8 cellular contexts compared by ENCODE assay signal in genomic region chr18:12307251-12307736, GRCh38. TPM values are rescaled to one million over a fixed set of nuclear protein-coding genes. Genes with fewer than 3 reads are reported as not detected.
DNase-seq lines count a peak whose midpoint lies in the region; ATAC-seq and TF ChIP-seq lines count a peak whose summit lies in the region.

No MANE protein-coding gene starts in this region.

- in situ Hi-C loops in brain microvascular endothelial cell (cut with HindIII; ENCODE audit: low pct_ligation_motif_present, low sequenced_read_pairs) = no loop called here

- H3K9me3 ChIP-seq in smooth muscle cell (replicated peaks; ENCODE audit: low read depth) (peaks cover 9% of the 10 kb centered on the region), Karpas-422 (ENCODE audit: low read length) (peaks cover 7% of the 10 kb centered on the region)

- H3K79me2 ChIP-seq in smooth muscle cell (ENCODE audit: low read depth) = peaks cover 48% of the 10 kb centered on the region
- no peaks in the 10 kb centered on the region for H3K79me2 ChIP-seq in Karpas-422 (ENCODE audit: low read length)

- H3K27me3 Mint-ChIP-seq in immature natural killer cell (ENCODE audit: low read depth in 3 of 3) = peaks cover 15 to 32% (median 23%) of the 10 kb centered on the region in 3 donors

- peaks cover 10 to 16% of the 10 kb centered on the region in 2 donors for H3K4me1 Mint-ChIP-seq in immature natural killer cell

- peak; percentile 21 for ATAC-seq in GM18502 (IDR thresholded peaks at IDR 0.05; ENCODE audit: poor library complexity, unreplicated experiment)
- ATAC-seq in GM21528 (IDR thresholded peaks at IDR 0.05; ENCODE audit: low FRiP score, unreplicated experiment) = no peak

- peak overlapping the region; percentile 84 for H3K4me2 ChIP-seq in smooth muscle cell
- H3K4me2 ChIP-seq in Karpas-422 (ENCODE audit: low read depth, low read length, poor library complexity, severe bottlenecking) = no peak overlapping the region

- H3K4me3 ChIP-seq in brain microvascular endothelial cell (ENCODE audit: low read depth, low read length) = peak overlapping the region; percentile 87
- H3K4me3 ChIP-seq in smooth muscle cell = peak overlapping the region; percentile 96
- no peak overlapping the region for H3K4me3 ChIP-seq in Karpas-422 (ENCODE audit: low read length)

- H3K9me2 ChIP-seq in Karpas-422 (replicated peaks; ENCODE audit: insufficient read depth, low read length) = no peaks in the 10 kb centered on the region

- no peak overlapping the region for H3K27ac Mint-ChIP-seq in immature natural killer cell

- peak overlapping the region; percentile 55 to 71 (median 60) for H3K4me3 Mint-ChIP-seq in immature natural killer cell

- H2AFZ ChIP-seq in smooth muscle cell (ENCODE audit: low read depth) (peak overlapping the region; percentile 5), Karpas-422 (ENCODE audit: low read length) (no peak overlapping the region)

- H3K27me3 ChIP-seq in brain microvascular endothelial cell (replicated peaks) = no peaks in the 10 kb centered on the region
- H3K27me3 ChIP-seq in smooth muscle cell (ENCODE audit: low read depth) = no peaks in the 10 kb centered on the region
- H3K27me3 ChIP-seq in Karpas-422 (ENCODE audit: low read length) = no peaks in the 10 kb centered on the region

- WGBS in smooth muscle cell (ENCODE audit: low lambda C conversion rate) = 2% methylated on average over 30 of the region's 30 CpGs

- H3F3A ChIP-seq in smooth muscle cell (ENCODE audit: low read depth) = peaks cover 11% of the 10 kb centered on the region

- H4K20me1 ChIP-seq in smooth muscle cell (ENCODE audit: low read depth) (peaks cover 37% of the 10 kb centered on the region), Karpas-422 (ENCODE audit: insufficient read depth, low read depth, low read length) (no peaks in the 10 kb centered on the region)

- H3K27ac ChIP-seq in brain microvascular endothelial cell (peak overlapping the region; percentile 99), smooth muscle cell (ENCODE audit: low read depth) (peak overlapping the region; percentile 86), Karpas-422 (ENCODE audit: low read length) (no peak overlapping the region)

- H3K36me3 ChIP-seq in brain microvascular endothelial cell (replicated peaks) (peaks cover 40% of the 10 kb centered on the region), smooth muscle cell (ENCODE audit: low read depth) (peaks cover 20% of the 10 kb centered on the region), Karpas-422 (ENCODE audit: insufficient read depth, low read length) (no peaks in the 10 kb centered on the region)

- H3K4me1 ChIP-seq in smooth muscle cell (ENCODE audit: low read depth) (peaks cover 21% of the 10 kb centered on the region), Karpas-422 (ENCODE audit: low read length) (no peaks in the 10 kb centered on the region)

- peaks cover 4 to 11% (median 9%) of the 10 kb centered on the region in 3 donors for H3K36me3 Mint-ChIP-seq in immature natural killer cell

- peaks cover 0 to 12% (median 10%) of the 10 kb centered on the region in 6 donors for H3K9me3 Mint-ChIP-seq in immature natural killer cell

- peak; percentile 71 for DNase-seq in HuH-7 (ENCODE audit: low spot score)
- DNase-seq in brain microvascular endothelial cell = peak; percentile 60
- no peak for DNase-seq in immature natural killer cell
- DNase-seq in smooth muscle cell (lab: John Stamatoyannopoulos, UW; ENCODE audit: unreplicated experiment) = peak; percentile 50
- no peak for DNase-seq in Karpas-422
- DNase-seq in NCI-H2171 (lab: John Stamatoyannopoulos, UW) = no peak

- TF ChIP-seq CTCF in brain microvascular endothelial cell (IDR thresholded peaks at IDR 0.05; ENCODE audit: low read depth, low read length, missing control alignments) (peak; percentile 42), smooth muscle cell (IDR thresholded peaks at IDR 0.05; ENCODE audit: borderline replicate concordance, insufficient read depth, poor library complexity, severe bottlenecking) (no peak)

- H3K9ac ChIP-seq in smooth muscle cell (ENCODE audit: low read depth) = peak overlapping the region; percentile 88
- no peak overlapping the region for H3K9ac ChIP-seq in Karpas-422 (ENCODE audit: low read length)

RNA-seq across cellular contexts. Expression of gene TUBB6, which starts 0.7 kb away (rescaled TPM):
- 1 to 10 TPM in 1 of 3 donors, not detected in 2; 4.8 TPM for polyA plus RNA-seq in immature natural killer cell
- 344 and 460 TPM in 2 replicates for total RNA-seq in smooth muscle cell
- 345 and 359 TPM in 2 replicates for polyA plus RNA-seq in smooth muscle cell
- 0.48 TPM in 1 of 2 replicates, not detected in the other for total RNA-seq in Karpas-422 (2014; rRNA removed; shearing (Covaris generic); ENCODE audit: low replicate concordance)

RNA-seq across cellular contexts. Expression of gene CIDEA, which starts 53.1 kb away (rescaled TPM):
- not detected for polyA plus RNA-seq in immature natural killer cell
- not detected in 2 replicates for total RNA-seq in smooth muscle cell
- 0.30 TPM in 1 of 2 replicates, not detected in the other for polyA plus RNA-seq in smooth muscle cell
- not detected in 2 replicates for total RNA-seq in Karpas-422 (2014; rRNA removed; shearing (Covaris generic); ENCODE audit: low replicate concordance)

Comparison
In these comparisons a context has a peak if more than half of its experiments do, and no peak if none do; other contexts are left out.
1. DNase-seq: peak in HuH-7 (single experiment), brain microvascular endothelial cell (single experiment) and smooth muscle cell (single experiment); none in immature natural killer cell (0 of 3), Karpas-422 (single experiment) and NCI-H2171 (single experiment).
2. RNA of gene TUBB6, which starts 0.7 kb away (total RNA-seq): 344 to 460 TPM in smooth muscle cell; 0.48 TPM in Karpas-422; every median in the first group is over 100 times any median in the second.